ENCODE assay signal across 1 cellular context in the genomic region with DNA sequence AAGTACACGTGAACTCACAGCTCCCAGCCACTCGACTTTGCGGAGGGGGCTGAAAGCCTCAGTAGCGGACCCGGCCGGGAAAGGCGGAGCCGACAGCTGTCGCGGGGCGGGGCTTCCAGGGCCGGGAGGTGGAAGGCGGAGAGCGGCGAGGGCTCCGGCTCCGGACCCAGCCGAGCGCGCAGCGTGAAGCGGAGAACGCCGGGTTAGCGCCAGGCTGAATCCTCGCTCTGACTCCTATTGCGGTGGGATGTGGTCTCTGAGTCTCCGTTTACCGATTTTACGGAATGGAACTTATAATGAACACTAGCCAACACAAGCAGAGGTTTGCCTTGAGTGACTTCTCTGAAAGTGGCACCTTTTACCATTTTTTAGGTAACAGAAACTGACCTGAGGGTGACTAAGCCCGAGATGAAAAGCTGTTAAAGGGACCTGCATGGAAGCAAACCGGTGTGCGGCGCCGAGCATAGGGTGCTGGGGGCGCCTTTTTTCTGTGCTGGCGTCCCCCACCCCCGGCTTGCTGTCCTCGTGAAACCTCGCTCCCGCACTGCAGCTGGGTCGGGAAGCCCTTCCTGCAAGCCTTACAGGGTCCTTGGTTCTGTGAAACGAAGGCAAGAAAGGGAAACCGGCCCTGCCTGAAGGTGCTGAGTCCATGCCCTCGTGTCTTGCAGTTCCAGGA.
TF ChIP-seq lines count a peak whose summit lies in the region.

No MANE protein-coding gene starts in this region.

TF ChIP-seq in K562, 482 proteins besides CTCF, POLR2A, EP300 and RAD21 (continued from another document and continues in another):
- TF ChIP-seq, protein P1, sequence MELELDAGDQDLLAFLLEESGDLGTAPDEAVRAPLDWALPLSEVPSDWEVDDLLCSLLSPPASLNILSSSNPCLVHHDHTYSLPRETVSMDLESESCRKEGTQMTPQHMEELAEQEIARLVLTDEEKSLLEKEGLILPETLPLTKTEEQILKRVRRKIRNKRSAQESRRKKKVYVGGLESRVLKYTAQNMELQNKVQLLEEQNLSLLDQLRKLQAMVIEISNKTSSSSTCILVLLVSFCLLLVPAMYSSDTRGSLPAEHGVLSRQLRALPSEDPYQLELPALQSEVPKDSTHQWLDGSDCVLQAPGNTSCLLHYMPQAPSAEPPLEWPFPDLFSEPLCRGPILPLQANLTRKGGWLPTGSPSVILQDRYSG (tag; conservative IDR thresholded peaks at IDR 0.05; ENCODE audit: low read depth) = no peak
- TF ChIP-seq RHOXF2B (CRISPR knock-in tag; conservative IDR thresholded peaks at IDR 0.05) = no peak
- no peak for TF ChIP-seq ZNF668 (CRISPR knock-in tag; IDR thresholded peaks at IDR 0.05)
- TF ChIP-seq, protein P2, sequence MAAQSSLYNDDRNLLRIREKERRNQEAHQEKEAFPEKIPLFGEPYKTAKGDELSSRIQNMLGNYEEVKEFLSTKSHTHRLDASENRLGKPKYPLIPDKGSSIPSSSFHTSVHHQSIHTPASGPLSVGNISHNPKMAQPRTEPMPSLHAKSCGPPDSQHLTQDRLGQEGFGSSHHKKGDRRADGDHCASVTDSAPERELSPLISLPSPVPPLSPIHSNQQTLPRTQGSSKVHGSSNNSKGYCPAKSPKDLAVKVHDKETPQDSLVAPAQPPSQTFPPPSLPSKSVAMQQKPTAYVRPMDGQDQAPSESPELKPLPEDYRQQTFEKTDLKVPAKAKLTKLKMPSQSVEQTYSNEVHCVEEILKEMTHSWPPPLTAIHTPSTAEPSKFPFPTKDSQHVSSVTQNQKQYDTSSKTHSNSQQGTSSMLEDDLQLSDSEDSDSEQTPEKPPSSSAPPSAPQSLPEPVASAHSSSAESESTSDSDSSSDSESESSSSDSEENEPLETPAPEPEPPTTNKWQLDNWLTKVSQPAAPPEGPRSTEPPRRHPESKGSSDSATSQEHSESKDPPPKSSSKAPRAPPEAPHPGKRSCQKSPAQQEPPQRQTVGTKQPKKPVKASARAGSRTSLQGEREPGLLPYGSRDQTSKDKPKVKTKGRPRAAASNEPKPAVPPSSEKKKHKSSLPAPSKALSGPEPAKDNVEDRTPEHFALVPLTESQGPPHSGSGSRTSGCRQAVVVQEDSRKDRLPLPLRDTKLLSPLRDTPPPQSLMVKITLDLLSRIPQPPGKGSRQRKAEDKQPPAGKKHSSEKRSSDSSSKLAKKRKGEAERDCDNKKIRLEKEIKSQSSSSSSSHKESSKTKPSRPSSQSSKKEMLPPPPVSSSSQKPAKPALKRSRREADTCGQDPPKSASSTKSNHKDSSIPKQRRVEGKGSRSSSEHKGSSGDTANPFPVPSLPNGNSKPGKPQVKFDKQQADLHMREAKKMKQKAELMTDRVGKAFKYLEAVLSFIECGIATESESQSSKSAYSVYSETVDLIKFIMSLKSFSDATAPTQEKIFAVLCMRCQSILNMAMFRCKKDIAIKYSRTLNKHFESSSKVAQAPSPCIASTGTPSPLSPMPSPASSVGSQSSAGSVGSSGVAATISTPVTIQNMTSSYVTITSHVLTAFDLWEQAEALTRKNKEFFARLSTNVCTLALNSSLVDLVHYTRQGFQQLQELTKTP (IDR thresholded peaks at IDR 0.05; ENCODE audit: low read depth in 1 of 2, partially characterized antibody in 2 of 2) = no peak
- no peak for TF ChIP-seq ZNF444 (CRISPR knock-in tag; IDR thresholded peaks at IDR 0.05)
- no peak for TF ChIP-seq KAT2B (IDR thresholded peaks at IDR 0.05; ENCODE audit: low read depth, low read length)
- TF ChIP-seq MTA1 (IDR thresholded peaks at IDR 0.05; ENCODE audit: borderline replicate concordance) = no peak
- TF ChIP-seq FOSL1 (tag; conservative IDR thresholded peaks at IDR 0.05) = peak; percentile 51
- no peak for TF ChIP-seq POLR2H (tag; IDR thresholded peaks at IDR 0.05; ENCODE audit: low read depth)
- no peak for TF ChIP-seq MAFK (IDR thresholded peaks at IDR 0.05; ENCODE audit: low read length)
- TF ChIP-seq ELF1 (tag; IDR thresholded peaks at IDR 0.05) = no peak
- TF ChIP-seq CC2D1A (IDR thresholded peaks at IDR 0.05) = no peak
- TF ChIP-seq SMAD1 (IDR thresholded peaks at IDR 0.05; ENCODE audit: low read depth, low read length, partially characterized antibody) = no peak
- 0 out of 2 replicates have a peak, but pooled peaks have one; percentile 31 for TF ChIP-seq XRCC5 (IDR thresholded peaks at IDR 0.05; ENCODE audit: low read depth, low read length)
- TF ChIP-seq POU5F1 (IDR thresholded peaks at IDR 0.05; ENCODE audit: borderline replicate concordance, low read depth, low read length, partially characterized antibody) = no peak
- TF ChIP-seq SRSF3 (IDR thresholded peaks at IDR 0.05; ENCODE audit: insufficient read depth, low read length) = no peak
- no peak for TF ChIP-seq NFIC (IDR thresholded peaks at IDR 0.05)
- no peak for TF ChIP-seq ZNF507 (tag; conservative IDR thresholded peaks at IDR 0.05)
- TF ChIP-seq, protein P3, sequence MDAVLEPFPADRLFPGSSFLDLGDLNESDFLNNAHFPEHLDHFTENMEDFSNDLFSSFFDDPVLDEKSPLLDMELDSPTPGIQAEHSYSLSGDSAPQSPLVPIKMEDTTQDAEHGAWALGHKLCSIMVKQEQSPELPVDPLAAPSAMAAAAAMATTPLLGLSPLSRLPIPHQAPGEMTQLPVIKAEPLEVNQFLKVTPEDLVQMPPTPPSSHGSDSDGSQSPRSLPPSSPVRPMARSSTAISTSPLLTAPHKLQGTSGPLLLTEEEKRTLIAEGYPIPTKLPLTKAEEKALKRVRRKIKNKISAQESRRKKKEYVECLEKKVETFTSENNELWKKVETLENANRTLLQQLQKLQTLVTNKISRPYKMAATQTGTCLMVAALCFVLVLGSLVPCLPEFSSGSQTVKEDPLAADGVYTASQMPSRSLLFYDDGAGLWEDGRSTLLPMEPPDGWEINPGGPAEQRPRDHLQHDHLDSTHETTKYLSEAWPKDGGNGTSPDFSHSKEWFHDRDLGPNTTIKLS (IDR thresholded peaks at IDR 0.05; ENCODE audit: borderline replicate concordance, low read depth) = no peak
- no peak for TF ChIP-seq OTX1 (CRISPR knock-in tag; IDR thresholded peaks at IDR 0.05)
- TF ChIP-seq MEF2A (IDR thresholded peaks at IDR 0.05; ENCODE audit: control insufficient read depth, low read depth, low read length) = no peak
- no peak for TF ChIP-seq NR3C1 (CRISPR knock-in tag; IDR thresholded peaks at IDR 0.05)
- no peak for TF ChIP-seq CREM (IDR thresholded peaks at IDR 0.05; ENCODE audit: low read depth)
- TF ChIP-seq ZNF408 (CRISPR knock-in tag; IDR thresholded peaks at IDR 0.05; ENCODE audit: low read depth) = no peak
- TF ChIP-seq KDM4B (IDR thresholded peaks at IDR 0.05; ENCODE audit: borderline replicate concordance in 2 of 2, low read depth in 1 of 2) = no peak
- no peak for TF ChIP-seq MECOM (CRISPR knock-in tag; IDR thresholded peaks at IDR 0.05)
- TF ChIP-seq HDAC3 (IDR thresholded peaks at IDR 0.05; ENCODE audit: borderline replicate concordance, partially characterized antibody) = no peak
- no peak for TF ChIP-seq CREBBP (IDR thresholded peaks at IDR 0.05; ENCODE audit: low read depth, low read length)
- no peak; the same call in 1 of the 2 replicates for TF ChIP-seq EP400 (IDR thresholded peaks at IDR 0.05)
- TF ChIP-seq CCNT2 (IDR thresholded peaks at IDR 0.05; ENCODE audit: borderline replicate concordance, extremely low read depth, insufficient read length, low read depth, low read length) = no peak
- 0 out of 2 replicates have a peak, but pooled peaks have one; percentile 52 for TF ChIP-seq ZBTB17 (CRISPR knock-in tag; IDR thresholded peaks at IDR 0.05)
- no peak for TF ChIP-seq POLR2AphosphoS5 (IDR thresholded peaks at IDR 0.05; ENCODE audit: control insufficient read depth, insufficient read depth, low read depth, low read length)
- TF ChIP-seq SIN3B (IDR thresholded peaks at IDR 0.05; ENCODE audit: low read depth) = no peak
- no peak for TF ChIP-seq GABPB2 (CRISPR knock-in tag; conservative IDR thresholded peaks at IDR 0.05)
- peak; percentile 43 to 53 for TF ChIP-seq NRF1 (conservative IDR thresholded peaks at IDR 0.05 in 1 of 2, IDR thresholded peaks at IDR 0.05 in 1 of 2)
- TF ChIP-seq, protein P4, sequence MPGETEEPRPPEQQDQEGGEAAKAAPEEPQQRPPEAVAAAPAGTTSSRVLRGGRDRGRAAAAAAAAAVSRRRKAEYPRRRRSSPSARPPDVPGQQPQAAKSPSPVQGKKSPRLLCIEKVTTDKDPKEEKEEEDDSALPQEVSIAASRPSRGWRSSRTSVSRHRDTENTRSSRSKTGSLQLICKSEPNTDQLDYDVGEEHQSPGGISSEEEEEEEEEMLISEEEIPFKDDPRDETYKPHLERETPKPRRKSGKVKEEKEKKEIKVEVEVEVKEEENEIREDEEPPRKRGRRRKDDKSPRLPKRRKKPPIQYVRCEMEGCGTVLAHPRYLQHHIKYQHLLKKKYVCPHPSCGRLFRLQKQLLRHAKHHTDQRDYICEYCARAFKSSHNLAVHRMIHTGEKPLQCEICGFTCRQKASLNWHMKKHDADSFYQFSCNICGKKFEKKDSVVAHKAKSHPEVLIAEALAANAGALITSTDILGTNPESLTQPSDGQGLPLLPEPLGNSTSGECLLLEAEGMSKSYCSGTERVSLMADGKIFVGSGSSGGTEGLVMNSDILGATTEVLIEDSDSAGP (CRISPR knock-in tag; IDR thresholded peaks at IDR 0.05) = no peak
- TF ChIP-seq, protein P5, sequence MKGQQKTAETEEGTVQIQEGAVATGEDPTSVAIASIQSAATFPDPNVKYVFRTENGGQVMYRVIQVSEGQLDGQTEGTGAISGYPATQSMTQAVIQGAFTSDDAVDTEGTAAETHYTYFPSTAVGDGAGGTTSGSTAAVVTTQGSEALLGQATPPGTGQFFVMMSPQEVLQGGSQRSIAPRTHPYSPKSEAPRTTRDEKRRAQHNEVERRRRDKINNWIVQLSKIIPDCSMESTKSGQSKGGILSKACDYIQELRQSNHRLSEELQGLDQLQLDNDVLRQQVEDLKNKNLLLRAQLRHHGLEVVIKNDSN (CRISPR knock-in tag; IDR thresholded peaks at IDR 0.05) = no peak
- TF ChIP-seq, protein P6, sequence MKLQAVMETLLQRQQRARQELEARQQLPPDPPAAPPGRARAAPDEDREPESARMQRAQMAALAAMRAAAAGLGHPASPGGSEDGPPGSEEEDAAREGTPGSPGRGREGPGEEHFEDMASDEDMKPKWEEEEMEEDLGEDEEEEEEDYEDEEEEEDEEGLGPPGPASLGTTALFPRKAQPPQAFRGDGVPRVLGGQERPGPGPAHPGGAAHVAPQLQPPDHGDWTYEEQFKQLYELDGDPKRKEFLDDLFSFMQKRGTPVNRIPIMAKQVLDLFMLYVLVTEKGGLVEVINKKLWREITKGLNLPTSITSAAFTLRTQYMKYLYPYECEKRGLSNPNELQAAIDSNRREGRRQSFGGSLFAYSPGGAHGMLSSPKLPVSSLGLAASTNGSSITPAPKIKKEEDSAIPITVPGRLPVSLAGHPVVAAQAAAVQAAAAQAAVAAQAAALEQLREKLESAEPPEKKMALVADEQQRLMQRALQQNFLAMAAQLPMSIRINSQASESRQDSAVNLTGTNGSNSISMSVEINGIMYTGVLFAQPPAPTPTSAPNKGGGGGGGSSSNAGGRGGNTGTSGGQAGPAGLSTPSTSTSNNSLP (IDR thresholded peaks at IDR 0.05; ENCODE audit: borderline replicate concordance, low read depth, low read length) = no peak
- TF ChIP-seq, protein P7, sequence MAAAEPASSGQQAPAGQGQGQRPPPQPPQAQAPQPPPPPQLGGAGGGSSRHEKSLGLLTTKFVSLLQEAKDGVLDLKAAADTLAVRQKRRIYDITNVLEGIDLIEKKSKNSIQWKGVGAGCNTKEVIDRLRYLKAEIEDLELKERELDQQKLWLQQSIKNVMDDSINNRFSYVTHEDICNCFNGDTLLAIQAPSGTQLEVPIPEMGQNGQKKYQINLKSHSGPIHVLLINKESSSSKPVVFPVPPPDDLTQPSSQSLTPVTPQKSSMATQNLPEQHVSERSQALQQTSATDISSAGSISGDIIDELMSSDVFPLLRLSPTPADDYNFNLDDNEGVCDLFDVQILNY (CRISPR knock-in tag; IDR thresholded peaks at IDR 0.05) = no peak
- TF ChIP-seq TOE1 (IDR thresholded peaks at IDR 0.05; ENCODE audit: borderline replicate concordance) = no peak
- no peak for TF ChIP-seq TOE1 (CRISPR knock-in tag; IDR thresholded peaks at IDR 0.05; ENCODE audit: borderline replicate concordance, low read depth)
- TF ChIP-seq, protein P8, sequence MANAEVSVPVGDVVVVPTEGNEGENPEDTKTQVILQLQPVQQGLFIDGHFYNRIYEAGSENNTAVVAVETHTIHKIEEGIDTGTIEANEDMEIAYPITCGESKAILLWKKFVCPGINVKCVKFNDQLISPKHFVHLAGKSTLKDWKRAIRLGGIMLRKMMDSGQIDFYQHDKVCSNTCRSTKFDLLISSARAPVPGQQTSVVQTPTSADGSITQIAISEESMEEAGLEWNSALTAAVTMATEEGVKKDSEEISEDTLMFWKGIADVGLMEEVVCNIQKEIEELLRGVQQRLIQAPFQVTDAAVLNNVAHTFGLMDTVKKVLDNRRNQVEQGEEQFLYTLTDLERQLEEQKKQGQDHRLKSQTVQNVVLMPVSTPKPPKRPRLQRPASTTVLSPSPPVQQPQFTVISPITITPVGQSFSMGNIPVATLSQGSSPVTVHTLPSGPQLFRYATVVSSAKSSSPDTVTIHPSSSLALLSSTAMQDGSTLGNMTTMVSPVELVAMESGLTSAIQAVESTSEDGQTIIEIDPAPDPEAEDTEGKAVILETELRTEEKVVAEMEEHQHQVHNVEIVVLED (CRISPR knock-in tag; IDR thresholded peaks at IDR 0.05) = no peak
- peak; percentile 19 for TF ChIP-seq TBP (optimal IDR thresholded peaks at IDR 0.05; ENCODE audit: low read depth, low read length)
- TF ChIP-seq BDP1 (IDR thresholded peaks at IDR 0.05; ENCODE audit: insufficient read depth, insufficient read length) = no peak
- no peak for TF ChIP-seq ELF2 (CRISPR knock-in tag; IDR thresholded peaks at IDR 0.05)
- no peak for TF ChIP-seq NUFIP1 (IDR thresholded peaks at IDR 0.05; ENCODE audit: partially characterized antibody)
- TF ChIP-seq, protein P9, sequence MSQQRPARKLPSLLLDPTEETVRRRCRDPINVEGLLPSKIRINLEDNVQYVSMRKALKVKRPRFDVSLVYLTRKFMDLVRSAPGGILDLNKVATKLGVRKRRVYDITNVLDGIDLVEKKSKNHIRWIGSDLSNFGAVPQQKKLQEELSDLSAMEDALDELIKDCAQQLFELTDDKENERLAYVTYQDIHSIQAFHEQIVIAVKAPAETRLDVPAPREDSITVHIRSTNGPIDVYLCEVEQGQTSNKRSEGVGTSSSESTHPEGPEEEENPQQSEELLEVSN (IDR thresholded peaks at IDR 0.05; ENCODE audit: borderline replicate concordance in 1 of 2, extremely low read depth in 1 of 2, insufficient read depth in 1 of 2, insufficient read length in 1 of 2, low read depth in 1 of 2, low read length in 1 of 2, poor library complexity in 1 of 2, severe bottlenecking in 1 of 2) = peak in 1 of 2 experiments; percentile 35
- no peak for TF ChIP-seq NONO (IDR thresholded peaks at IDR 0.05; ENCODE audit: low read depth in 2 of 2, low read length in 1 of 2)
- no peak for TF ChIP-seq ZEB2 (IDR thresholded peaks at IDR 0.05)
- TF ChIP-seq, protein P10, sequence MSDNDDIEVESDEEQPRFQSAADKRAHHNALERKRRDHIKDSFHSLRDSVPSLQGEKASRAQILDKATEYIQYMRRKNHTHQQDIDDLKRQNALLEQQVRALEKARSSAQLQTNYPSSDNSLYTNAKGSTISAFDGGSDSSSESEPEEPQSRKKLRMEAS (CRISPR knock-in tag; IDR thresholded peaks at IDR 0.05) = peak; percentile 40; the same call in 1 of the 2 replicates
- no peak for TF ChIP-seq ZNF41 (CRISPR knock-in tag; conservative IDR thresholded peaks at IDR 0.05)
- TF ChIP-seq, protein P11, sequence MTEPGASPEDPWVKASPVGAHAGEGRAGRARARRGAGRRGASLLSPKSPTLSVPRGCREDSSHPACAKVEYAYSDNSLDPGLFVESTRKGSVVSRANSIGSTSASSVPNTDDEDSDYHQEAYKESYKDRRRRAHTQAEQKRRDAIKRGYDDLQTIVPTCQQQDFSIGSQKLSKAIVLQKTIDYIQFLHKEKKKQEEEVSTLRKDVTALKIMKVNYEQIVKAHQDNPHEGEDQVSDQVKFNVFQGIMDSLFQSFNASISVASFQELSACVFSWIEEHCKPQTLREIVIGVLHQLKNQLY (CRISPR knock-in tag; conservative IDR thresholded peaks at IDR 0.05) = no peak
